Comparison of ENCODE assay signal across 8 cellular contexts in the genomic region with DNA sequence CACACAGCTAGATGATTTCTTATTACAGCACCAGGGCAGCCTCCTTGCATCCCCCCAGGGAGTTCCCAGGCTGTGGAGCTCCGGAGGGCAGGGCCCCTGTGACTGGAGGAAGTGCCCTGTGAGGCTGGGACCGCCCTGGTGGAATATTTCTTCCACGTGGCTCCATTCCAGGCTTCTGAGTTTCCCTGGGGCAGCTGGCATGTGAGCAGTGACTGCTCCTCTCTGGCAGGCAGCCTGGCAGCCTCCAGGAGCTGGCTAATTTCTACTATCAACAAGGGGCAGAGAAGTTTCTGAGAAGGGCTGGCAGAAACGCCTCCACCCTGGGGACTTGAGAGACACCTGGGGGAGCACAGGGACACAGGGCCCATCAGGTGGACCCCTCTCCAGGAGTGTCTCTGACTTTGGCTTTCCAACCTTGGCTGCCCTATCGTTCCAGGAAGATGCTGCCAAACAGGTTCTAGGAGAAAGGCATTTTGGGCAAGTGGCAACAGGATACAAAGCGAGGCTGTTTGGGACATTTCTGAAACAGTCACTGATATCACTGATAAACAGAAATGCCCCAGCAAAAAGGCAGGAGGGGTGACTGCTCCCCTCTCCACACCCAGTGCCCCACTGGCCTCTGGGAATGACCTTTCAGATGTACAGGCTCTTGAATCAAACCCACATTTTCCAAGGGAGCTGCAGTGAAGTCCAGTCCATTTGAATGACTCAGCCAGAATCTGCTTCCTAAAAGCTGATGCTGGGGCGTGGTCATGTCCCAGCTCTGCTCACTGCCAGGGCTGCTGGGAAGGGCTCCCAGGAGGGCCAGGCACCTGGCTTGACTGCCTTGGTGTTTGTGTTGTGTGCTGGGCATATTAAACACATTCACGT. TPM values are rescaled to one million over a fixed set of nuclear protein-coding genes. Genes with fewer than 3 reads are reported as not detected.
DNase-seq lines count a peak whose midpoint lies in the region; ATAC-seq, FAIRE-seq and TF ChIP-seq lines count a peak whose summit lies in the region.

No MANE protein-coding gene starts in this region.

- H3K4me3 Mint-ChIP-seq in naive thymus-derived CD8-positive, alpha-beta T cell: no peak overlapping the region

- H3K9ac ChIP-seq in K562 (ENCODE audit: insufficient read depth in 1 of 2, low read depth in 2 of 2, low read length in 2 of 2) (no peak overlapping the region; a peak in 1 of 4 replicates), kidney (ENCODE audit: low read length in 2 of 2) (peak overlapping the region in 1 of 2 donors; percentile 53)

- no peaks in the 10 kb centered on the region for H3K9me3 Mint-ChIP-seq in naive thymus-derived CD8-positive, alpha-beta T cell

- H3K4me1 ChIP-seq in K562 (replicated peaks in 1 of 2; ENCODE audit: control insufficient read depth in 2 of 2, insufficient read depth in 2 of 2, low read length in 2 of 2) (no peaks in the 10 kb centered on the region; a peak in 1 of 5 replicates), kidney (ENCODE audit: control insufficient read depth in 1 of 2, insufficient read depth in 1 of 2, low read depth in 1 of 2, low read length in 2 of 2) (peaks cover 8 to 13% of the 10 kb centered on the region in 2 donors)

- TF ChIP-seq CTCF in K562 (IDR thresholded peaks at IDR 0.05 in 2 of 3, conservative IDR thresholded peaks at IDR 0.05 in 1 of 3; ENCODE audit: insufficient read depth in 2 of 3, low read depth in 1 of 3, low read length in 3 of 3): no peak
- no peak for TF ChIP-seq CTCF in kidney (IDR thresholded peaks at IDR 0.05; ENCODE audit: borderline replicate concordance, extremely low read depth, insufficient read depth)

- peaks cover 0 to 23% (median under 1%) of the 10 kb centered on the region in 4 donors for H3K4me1 Mint-ChIP-seq in naive thymus-derived CD8-positive, alpha-beta T cell

- 5% methylated on average over 5 of the region's 8 CpGs for WGBS in K562 (ENCODE audit: insufficient coverage, low coverage, missing lambda C conversion rate)

- H3K36me3 Mint-ChIP-seq in naive thymus-derived CD8-positive, alpha-beta T cell: no peaks in the 10 kb centered on the region

- TF ChIP-seq RAD21 in K562 (CRISPR knock-in tag; conservative IDR thresholded peaks at IDR 0.05 in 1 of 2, IDR thresholded peaks at IDR 0.05 in 1 of 2): no peak

- POLR2A ChIA-PET in K562 (lab: Yijun Ruan, JAX): interaction anchor here (0.6 kb wide), 2 partner anchors 43 to 97 kb away, joined by 3 read pairs; no protein-coding TSS in a partner anchor
- POLR2A ChIA-PET in naive thymus-derived CD8-positive, alpha-beta T cell (lab: Charles Lee): no interaction called here

- intact Hi-C loops in K562 (cut with micrococcal nuclease): no loop called here
- intact Hi-C loops in kidney (cut with DNase I): no loop called here

- H3K27me3 Mint-ChIP-seq in naive thymus-derived CD8-positive, alpha-beta T cell: no peaks in the 10 kb centered on the region

- no peaks in the 10 kb centered on the region for H3K79me2 ChIP-seq in K562 (ENCODE audit: control insufficient read depth, insufficient read depth, low read length)

- no peak for TF ChIP-seq POLR2A in K562 (conservative IDR thresholded peaks at IDR 0.05)

- CTCF ChIA-PET in K562 (lab: Yijun Ruan, JAX; ENCODE audit: low intra/inter-chr PET ratio): no interaction called here

- no peak overlapping the region for H3K27ac Mint-ChIP-seq in naive thymus-derived CD8-positive, alpha-beta T cell

- no peak for FAIRE-seq in K562 (lab: Jason Lieb, UNC)
- no peak for FAIRE-seq in kidney (lab: Jason Lieb, UNC)

- in situ Hi-C loops in K562 (cut with MboI): no loop called here

- H3K36me3 ChIP-seq in MG63 (peaks cover 39% of the 10 kb centered on the region), K562 (ENCODE audit: control insufficient read depth, insufficient read depth, low read length) (no peaks in the 10 kb centered on the region), kidney (ENCODE audit: control insufficient read depth in 1 of 2, insufficient read depth in 2 of 2, low read length in 2 of 2) (no peaks in the 10 kb centered on the region)

- no peak for TF ChIP-seq EP300 in K562 (IDR thresholded peaks at IDR 0.05; ENCODE audit: low read length)

- no peak overlapping the region for H3K4me3 ChIP-seq in MG63
- H3K4me3 ChIP-seq in K562: no peak overlapping the region
- no peak overlapping the region for H3K4me3 ChIP-seq in kidney (ENCODE audit: low read length in 2 of 2)

- ATAC-seq in K562: no peak
- no peak for ATAC-seq in naive thymus-derived CD8-positive, alpha-beta T cell
- ATAC-seq in HG03280 (IDR thresholded peaks at IDR 0.05; ENCODE audit: unreplicated experiment): no peak

- no TSS peak for BruUV-seq in K562 (replicated peaks; lab: Mats Ljungman, UMichigan)

- peak; percentile 93 for DNase-seq in AG08395 (ENCODE audit: low spot score)
- DNase-seq in MG63: peak; percentile 99
- peak in 1 of 4 experiments; percentile 10 for DNase-seq in K562 (ENCODE audit: extremely low read depth in 1 of 4, low spot score in 3 of 4)
- DNase-seq in kidney: peak; percentile 95
- no peak for DNase-seq in NOMO-1 treated with DMSO at 0.1 percent for 48 hours (lab: John Stamatoyannopoulos, UW; ENCODE audit: unreplicated experiment)
- no peak for DNase-seq in naive thymus-derived CD8-positive, alpha-beta T cell

- no peaks in the 10 kb centered on the region for H4K20me1 ChIP-seq in K562 (replicated peaks; ENCODE audit: control insufficient read depth, insufficient read depth, low read length)

- H3K27me3 ChIP-seq in MG63 (no peaks in the 10 kb centered on the region), K562 (ENCODE audit: control insufficient read depth in 2 of 2, insufficient read depth in 2 of 2, low read length in 2 of 2) (peaks cover 0 to 6% of the 10 kb centered on the region in 2 experiments; a peak in 2 of 5 replicates)

- H3K27ac ChIP-seq in K562 (ENCODE audit: extremely low read depth, low read depth, low read length): no peak overlapping the region
- peak overlapping the region; percentile 78 to 87 for H3K27ac ChIP-seq in kidney (ENCODE audit: low read depth in 2 of 2, low read length in 2 of 2)
- H3K27ac ChIP-seq in temporal lobe (ENCODE audit: low read depth, low read length): peak overlapping the region; percentile 65

- H3K9me1 ChIP-seq in K562 (ENCODE audit: control insufficient read depth, insufficient read depth, low read length): no peaks in the 10 kb centered on the region

- H3K4me2 ChIP-seq in K562 (ENCODE audit: insufficient read depth, low read length): no peak overlapping the region

- H3K9me3 ChIP-seq in MG63 (peaks cover 4% of the 10 kb centered on the region; the same call in 1 of the 2 replicates), K562 (replicated peaks; ENCODE audit: control insufficient read depth, insufficient read depth, low read depth, low read length) (no peaks in the 10 kb centered on the region), kidney (ENCODE audit: control insufficient read depth in 1 of 2, low read length in 2 of 2) (no peaks in the 10 kb centered on the region)

- no peak overlapping the region for H2AFZ ChIP-seq in K562 (ENCODE audit: low read depth, low read length)

RNA-seq across cellular contexts. Expression of a gene that starts 16.1 kb away (rescaled TPM):
- 69.3 and 75.6 TPM in 2 replicates for total RNA-seq in MG63 (2014; rRNA removed; shearing (Covaris generic); ENCODE audit: low replicate concordance)
- not detected in 2 replicates for total RNA-seq in K562 (2011; cell fraction: chromatin; rRNA removed; ENCODE audit: low replicate concordance)
- under 0.01 TPM in 1 of 2 replicates, not detected in the other for total RNA-seq in K562 (2011; cell fraction: nucleolus; rRNA removed)
- not detected in 2 replicates for total RNA-seq in K562 (2011; cell fraction: nucleoplasm; rRNA removed)
- not detected in 2 replicates for total RNA-seq in K562 (2014; rRNA removed)
- total RNA-seq in K562 (2014; rRNA removed; fragmentation: Illumina TruSeq; extraction: Trizol): not detected in 2 replicates
- total RNA-seq in K562 (2015; rRNA removed; fragmentation: Illumina TruSeq; extraction: Trizol): not detected in 2 replicates
- total RNA-seq in K562 (2021): 0.27 and 0.67 TPM in 2 replicates
- 0.06 TPM in 1 of 2 replicates, not detected in the other for polyA plus RNA-seq in K562 (2011; rRNA removed)
- polyA plus RNA-seq in K562 (2011; cell fraction: cytosol; rRNA removed): 0.03 TPM in 1 of 2 replicates, not detected in the other
- 0.10 TPM in 1 of 2 replicates, not detected in the other for polyA plus RNA-seq in K562 (2011; cell fraction: nucleus; rRNA removed)
- polyA plus RNA-seq in K562 (2012): 0.07 TPM in 1 of 2 replicates, not detected in the other
- not detected in 2 replicates for polyA plus RNA-seq in K562 (2014; fragmentation: Illumina TruSeq; extraction: Trizol)
- polyA plus RNA-seq in K562 (2014; fragmentation: Nextera tagmentation; extraction: Ambion mirVana): not detected
- polyA plus RNA-seq in K562 (2014; rRNA removed): not detected in 2 replicates
- 0.03 and 0.04 TPM in 2 replicates for polyA minus RNA-seq in K562 (2011; rRNA and poly(A)+ RNA removed)
- polyA minus RNA-seq in K562 (2011; cell fraction: cytosol; rRNA and poly(A)+ RNA removed): 0.38 and 0.64 TPM in 2 replicates
- 0.11 and 0.27 TPM in 2 replicates for polyA minus RNA-seq in K562 (2011; cell fraction: nucleus; rRNA and poly(A)+ RNA removed)
- 134 TPM for total RNA-seq in kidney
- polyA plus RNA-seq in kidney (ENCODE audit: insufficient read depth, low read depth, low replicate concordance): 11.5 TPM
- 4.7 TPM for total RNA-seq in temporal lobe
- total RNA-seq in naive thymus-derived CD8-positive, alpha-beta T cell: under 1 TPM in 1 of 2 experiments, not detected in 1; 0.11 TPM
- polyA plus RNA-seq in naive thymus-derived CD8-positive, alpha-beta T cell: not detected

RNA-seq across cellular contexts. Expression of a gene that starts 30.4 kb away (rescaled TPM):
- total RNA-seq in MG63 (2014; rRNA removed; shearing (Covaris generic); ENCODE audit: low replicate concordance): 74.7 and 98.6 TPM in 2 replicates
- total RNA-seq in K562 (2011; cell fraction: chromatin; rRNA removed; ENCODE audit: low replicate concordance): 8.6 and 27.1 TPM in 2 replicates
- total RNA-seq in K562 (2011; cell fraction: nucleolus; rRNA removed): 4.5 and 7.1 TPM in 2 replicates
- 9.2 and 14.7 TPM in 2 replicates for total RNA-seq in K562 (2011; cell fraction: nucleoplasm; rRNA removed)
- total RNA-seq in K562 (2014; rRNA removed) (18.1 TPM in 2 replicates), K562 (2014; rRNA removed; fragmentation: Illumina TruSeq; extraction: Trizol) (27.0 and 31.5 TPM in 2 replicates), K562 (2015; rRNA removed; fragmentation: Illumina TruSeq; extraction: Trizol) (27.8 and 32.5 TPM in 2 replicates), K562 (2021) (15.8 and 16.7 TPM in 2 replicates), kidney (0.88 TPM), temporal lobe (1.7 TPM)
- polyA plus RNA-seq in K562 (2011; rRNA removed) (20.3 and 25.2 TPM in 2 replicates), K562 (2014; fragmentation: Illumina TruSeq; extraction: Trizol) (18.3 and 23.4 TPM in 2 replicates), K562 (2014; fragmentation: Nextera tagmentation; extraction: Ambion mirVana) (1 to 10 TPM; 4.4 to 5.6 TPM), K562 (2014; rRNA removed) (14.0 and 15.2 TPM in 2 replicates), kidney (ENCODE audit: insufficient read depth, low read depth, low replicate concordance) (0.39 TPM)
- polyA plus RNA-seq in K562 (2011; cell fraction: cytosol; rRNA removed): 4.6 and 8.9 TPM in 2 replicates
- 5.1 and 7.4 TPM in 2 replicates for polyA plus RNA-seq in K562 (2011; cell fraction: nucleus; rRNA removed)
- polyA plus RNA-seq in K562 (2012): 13.7 and 13.8 TPM in 2 replicates
- polyA minus RNA-seq in K562 (2011; rRNA and poly(A)+ RNA removed): 19.7 and 21.8 TPM in 2 replicates
- polyA minus RNA-seq in K562 (2011; cell fraction: cytosol; rRNA and poly(A)+ RNA removed): 7.2 and 8.6 TPM in 2 replicates
- 3.1 and 5.8 TPM in 2 replicates for polyA minus RNA-seq in K562 (2011; cell fraction: nucleus; rRNA and poly(A)+ RNA removed)
- not detected for total RNA-seq in naive thymus-derived CD8-positive, alpha-beta T cell
- polyA plus RNA-seq in naive thymus-derived CD8-positive, alpha-beta T cell: not detected

Comparison
In these comparisons a context has a peak if more than half of its experiments do, and no peak if none do; other contexts are left out.
1. DNase-seq: peak in AG08395 (single experiment), MG63 (single experiment) and kidney (single experiment); none in NOMO-1 treated with DMSO at 0.1 percent for 48 hours (single experiment) and naive thymus-derived CD8-positive, alpha-beta T cell (0 of 10).
2. RNA of a gene that starts 16.1 kb away (total RNA-seq): 134 TPM in kidney (single experiment) and 69.3 to 75.6 TPM in MG63; 4.7 TPM in temporal lobe (single experiment), 0.11 TPM in naive thymus-derived CD8-positive, alpha-beta T cell and under 0.01 to 0.67 TPM in K562; every median in the first group is over 10 times any median in the second.